27 cellular contexts compared by ENCODE assay signal in genomic region chr19:18576383-18576782, GRCh38. TPM values are rescaled to one million over a fixed set of nuclear protein-coding genes. Genes with fewer than 3 reads are reported as not detected.
"Had no signal": no experiment of that assay in that cellular context is flagged by ENCODE, and none has a peak within 500 bp of the region (broad histone marks: within the 10 kb centered on the region; RNA-seq: fewer than 3 reads in every experiment).

No MANE protein-coding gene starts in this region.

- ATAC-seq: activated CD4-positive, alpha-beta T cell treated with anti-CD3 and anti-CD28 coated beads for 36 hours; gastroesophageal sphincter; natural killer cell; right cardiac atrium had no signal

- H3K4me3 Mint-ChIP-seq: activated CD4-positive, alpha-beta T cell treated with anti-CD3 and anti-CD28 coated beads for 36 hours; activated naive CD4-positive, alpha-beta T cell treated with anti-CD3 and anti-CD28 coated beads for 36 hours; activated naive CD8-positive, alpha-beta T cell treated with anti-CD3 and anti-CD28 coated beads, Interleukin-2, amount 10 ng/mL, durations not matched to agents 7 days and 5 days; activated T-helper 1 cell treated with anti-CD3 and anti-CD28 coated beads, Interleukin-12 subunit alpha, Interleukin-12 subunit beta, Interleukin-2, Interleukin-4 antibody, amounts not matched to agents 30 ng/mL and 10 ng/mL and 1 ng/mL, durations not matched to agents 14 hours and 24 hours and 36 hours; natural killer cell; neural progenitor cell; T-helper 2 cell treated with Interferon-gamma antibody and Interleukin-4, amounts not matched to agents 5 μg/mL and 100 μg/mL, for 36 hours had no signal

- H3K4me3 ChIP-seq: coronary artery, dorsolateral prefrontal cortex, gastroesophageal sphincter, hepatocyte, left ventricle myocardium inferior, lung, neural progenitor cell, spleen, tibial nerve had no signal

- H3K27ac ChIP-seq: brain microvascular endothelial cell, coronary artery, dorsolateral prefrontal cortex, gastroesophageal sphincter, hepatocyte, left ventricle myocardium inferior, neural progenitor cell, spleen, tibial nerve had no signal

- H3K36me3 Mint-ChIP-seq: natural killer cell had no signal

- H3K9me3 Mint-ChIP-seq: activated naive CD4-positive, alpha-beta T cell treated with anti-CD3 and anti-CD28 coated beads for 36 hours; activated naive CD8-positive, alpha-beta T cell treated with anti-CD3 and anti-CD28 coated beads, Interleukin-2, amount 10 ng/mL, durations not matched to agents 7 days and 5 days; activated T-helper 1 cell treated with anti-CD3 and anti-CD28 coated beads, Interleukin-12 subunit alpha, Interleukin-12 subunit beta, Interleukin-2, Interleukin-4 antibody, amounts not matched to agents 30 ng/mL and 10 ng/mL and 1 ng/mL, durations not matched to agents 14 hours and 24 hours and 36 hours; natural killer cell; neural progenitor cell; T-helper 2 cell treated with Interferon-gamma antibody and Interleukin-4, amounts not matched to agents 5 μg/mL and 100 μg/mL, for 36 hours had no signal

- H3K27ac Mint-ChIP-seq: activated CD4-positive, alpha-beta T cell treated with anti-CD3 and anti-CD28 coated beads for 36 hours; activated naive CD4-positive, alpha-beta T cell treated with anti-CD3 and anti-CD28 coated beads for 36 hours; activated naive CD8-positive, alpha-beta T cell treated with anti-CD3 and anti-CD28 coated beads, Interleukin-2, amount 10 ng/mL, durations not matched to agents 7 days and 5 days; activated T-helper 1 cell treated with anti-CD3 and anti-CD28 coated beads, Interleukin-12 subunit alpha, Interleukin-12 subunit beta, Interleukin-2, Interleukin-4 antibody, amounts not matched to agents 30 ng/mL and 10 ng/mL and 1 ng/mL, durations not matched to agents 14 hours and 24 hours and 36 hours; natural killer cell; neural progenitor cell; T-helper 2 cell treated with Interferon-gamma antibody and Interleukin-4, amounts not matched to agents 5 μg/mL and 100 μg/mL, for 36 hours had no signal

- H3K4me2 ChIP-seq: hepatocyte, neural progenitor cell had no signal

- H3K9me3 ChIP-seq: gastroesophageal sphincter, left ventricle myocardium inferior, spleen, tibial nerve had no signal

- DNase-seq: activated CD4-positive, alpha-beta T cell treated with anti-CD3 and anti-CD28 coated beads for 36 hours; activated CD4-positive, alpha-beta T cell treated with anti-CD3 and anti-CD28 coated beads, Interleukin-2, amount 50 U/mL, for 4 hours; activated CD4-positive, CD25-positive, alpha-beta regulatory T cell; activated effector memory CD4-positive, alpha-beta T cell treated with anti-CD3 and anti-CD28 coated beads, Interleukin-2, amount 50 U/mL, for 16 hours; activated naive CD4-positive, alpha-beta T cell treated with anti-CD3 and anti-CD28 coated beads for 36 hours; activated naive CD8-positive, alpha-beta T cell treated with anti-CD3 and anti-CD28 coated beads, Interleukin-2, amount 10 ng/mL, durations not matched to agents 7 days and 5 days; activated T-cell treated with anti-CD3 and anti-CD28 coated beads for 4 hours; amniotic stem cell; brain microvascular endothelial cell; dorsolateral prefrontal cortex; effector memory CD4-positive, alpha-beta T cell; islet precursor cell; left ventricle myocardium inferior; mesendoderm; natural killer cell; spleen; stimulated activated naive CD4-positive, alpha-beta T cell treated with Interleukin-2 at 50 U/mL for 16 hours had no signal

- H3K27me3 Mint-ChIP-seq: activated CD4-positive, alpha-beta T cell treated with anti-CD3 and anti-CD28 coated beads for 36 hours; activated naive CD8-positive, alpha-beta T cell treated with anti-CD3 and anti-CD28 coated beads, Interleukin-2, amount 10 ng/mL, durations not matched to agents 7 days and 5 days had no signal

- H3K36me3 ChIP-seq: neural progenitor cell had no signal

- H3K9ac ChIP-seq: neural progenitor cell had no signal

- H2AFZ ChIP-seq: hepatocyte, neural progenitor cell had no signal

- H3K27me3 ChIP-seq: brain microvascular endothelial cell, dorsolateral prefrontal cortex, gastroesophageal sphincter, hepatocyte, neural progenitor cell, spleen, tibial nerve had no signal

RNA-seq across cellular contexts. Expression of gene CRLF1, which starts 30.2 kb away (rescaled TPM):
- total RNA-seq: activated CD4-positive, alpha-beta T cell treated with anti-CD3 and anti-CD28 coated beads for 36 hours; activated naive CD4-positive, alpha-beta T cell treated with anti-CD3 and anti-CD28 coated beads for 36 hours; activated naive CD8-positive, alpha-beta T cell treated with anti-CD3 and anti-CD28 coated beads, Interleukin-2, amount 10 ng/mL, durations not matched to agents 7 days and 5 days; activated T-helper 1 cell treated with anti-CD3 and anti-CD28 coated beads, Interleukin-12 subunit alpha, Interleukin-12 subunit beta, Interleukin-2, Interleukin-4 antibody, amounts not matched to agents 30 ng/mL and 10 ng/mL and 1 ng/mL, durations not matched to agents 14 hours and 24 hours and 36 hours; fibroblast of villous mesenchyme; natural killer cell had no signal
